10 cellular contexts compared by ENCODE assay signal in genomic region chr1:211928993-211929637, GRCh38.
A peak's percentile ranks its signal among the peaks of the same experiment; 100 is the strongest.
DNase-seq lines count a peak whose midpoint lies in the region; ATAC-seq and TF ChIP-seq lines count a peak whose summit lies in the region.
"Had no signal": no experiment of that assay in that cellular context is flagged by ENCODE, and none has a peak within 500 bp of the region (broad histone marks: within the 10 kb centered on the region; RNA-seq: fewer than 3 reads in every experiment).

No MANE protein-coding gene starts in this region.

- H3K9me3 Mint-ChIP-seq in activated T-helper 17 cell treated with anti-CD3 and anti-CD28 coated beads, Interleukin-2, amount 50 U/mL, for 72 hours: no peaks in the 10 kb centered on the region
- H3K9me3 Mint-ChIP-seq: neural crest cell had no signal

- H3K27me3 ChIP-seq in suprapubic skin (no peaks in the 10 kb centered on the region), ovary (no peaks in the 10 kb centered on the region)

- no peak for TF ChIP-seq POLR2A in suprapubic skin (IDR thresholded peaks at IDR 0.05)
- TF ChIP-seq POLR2A in ovary (IDR thresholded peaks at IDR 0.05): no peak

- peak; percentile 72 for DNase-seq in DMS 273 (lab: John Stamatoyannopoulos, UW; ENCODE audit: unreplicated experiment)
- no peak for DNase-seq in DMS 273 treated with DMSO at 0.1 percent for 48 hours (lab: John Stamatoyannopoulos, UW)
- peak; percentile 76 for DNase-seq in NOMO-1 treated with DMSO at 0.1 percent for 48 hours (lab: John Stamatoyannopoulos, UW; ENCODE audit: unreplicated experiment)
- peak; percentile 35 for DNase-seq in fibroblast of peridontal ligament (ENCODE audit: extremely low read depth)
- DNase-seq in suprapubic skin (ENCODE audit: low spot score in 2 of 2): no peak
- DNase-seq in ovary: no peak

- no peaks in the 10 kb centered on the region for H3K4me1 Mint-ChIP-seq in activated T-helper 17 cell treated with anti-CD3 and anti-CD28 coated beads, Interleukin-2, amount 50 U/mL, for 72 hours

- H3K4me3 Mint-ChIP-seq in activated T-helper 17 cell treated with anti-CD3 and anti-CD28 coated beads, Interleukin-2, amount 50 U/mL, for 72 hours: no peak overlapping the region
- H3K4me3 Mint-ChIP-seq: brain, neural crest cell had no signal

- WGBS in suprapubic skin: 58% methylated on average over 9 of the region's 9 CpGs
- 78 to 82% (median 81%) methylated on average over 9 of the region's 9 CpGs for WGBS in ovary, 3 donors

- H3K4me1 ChIP-seq in suprapubic skin (peaks cover 20% of the 10 kb centered on the region), ovary (ENCODE audit: insufficient read depth) (no peaks in the 10 kb centered on the region)

- H3K36me3 ChIP-seq in suprapubic skin (no peaks in the 10 kb centered on the region), ovary (no peaks in the 10 kb centered on the region)

- H3K27ac Mint-ChIP-seq in activated T-helper 17 cell treated with anti-CD3 and anti-CD28 coated beads, Interleukin-2, amount 50 U/mL, for 72 hours: no peak overlapping the region

- H3K27ac ChIP-seq in suprapubic skin (peak overlapping the region; percentile 60), ovary (no peak overlapping the region)

- TF ChIP-seq EP300 in suprapubic skin (IDR thresholded peaks at IDR 0.05): no peak
- TF ChIP-seq EP300 in ovary (IDR thresholded peaks at IDR 0.05): no peak

- TF ChIP-seq CTCF in suprapubic skin (IDR thresholded peaks at IDR 0.05): no peak
- no peak for TF ChIP-seq CTCF in ovary (IDR thresholded peaks at IDR 0.05)

- no peaks in the 10 kb centered on the region for H3K36me3 Mint-ChIP-seq in activated T-helper 17 cell treated with anti-CD3 and anti-CD28 coated beads, Interleukin-2, amount 50 U/mL, for 72 hours (ENCODE audit: low read depth)
- H3K36me3 Mint-ChIP-seq: brain had no signal

- H3K9me3 ChIP-seq in suprapubic skin (no peaks in the 10 kb centered on the region), ovary (no peaks in the 10 kb centered on the region)

- H3K4me3 ChIP-seq in suprapubic skin: no peak overlapping the region
- H3K4me3 ChIP-seq in ovary: no peak overlapping the region

- intact Hi-C loops in ovary (cut with DNase I): no loop called here

- peaks cover 8% of the 10 kb centered on the region for H3K27me3 Mint-ChIP-seq in activated T-helper 17 cell treated with anti-CD3 and anti-CD28 coated beads, Interleukin-2, amount 50 U/mL, for 72 hours

- ATAC-seq in GM19452 (IDR thresholded peaks at IDR 0.05; ENCODE audit: unreplicated experiment): no peak
- ATAC-seq in activated T-helper 17 cell treated with anti-CD3 and anti-CD28 coated beads, Interleukin-2, amount 50 U/mL, for 72 hours (replicated peaks): no peak

Comparison
In these comparisons a context has a peak if more than half of its experiments do, and no peak if none do; other contexts are left out.
1. DNase-seq: peak in DMS 273 (single experiment), NOMO-1 treated with DMSO at 0.1 percent for 48 hours (single experiment) and fibroblast of peridontal ligament (single experiment); none in DMS 273 treated with DMSO at 0.1 percent for 48 hours (single experiment), suprapubic skin (0 of 2) and ovary (0 of 5).